Comparison of ENCODE assay signal across 8 cellular contexts in the genomic region with DNA sequence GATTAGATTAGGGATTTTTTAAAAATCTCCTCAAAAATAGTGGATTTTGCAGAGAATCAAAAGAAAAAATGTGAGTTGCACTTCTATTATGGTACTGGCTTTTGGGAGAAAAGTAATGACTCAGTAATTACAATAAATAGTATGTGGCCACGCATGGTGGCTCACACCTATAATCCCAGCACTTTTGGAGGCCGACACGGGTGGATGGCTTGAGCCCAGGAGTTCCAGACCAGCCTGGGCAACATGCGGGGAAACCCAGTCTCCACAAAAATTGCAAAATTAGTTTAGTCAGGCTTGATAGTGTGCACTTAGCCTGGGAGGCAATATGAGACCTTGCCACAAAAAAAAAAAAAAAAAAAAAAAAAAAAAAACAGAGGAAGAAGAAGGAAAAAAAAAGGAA.
"Had no signal": no experiment of that assay in that cellular context is flagged by ENCODE, and none has a peak within 500 bp of the region (broad histone marks: within the 10 kb centered on the region; RNA-seq: fewer than 3 reads in every experiment).

No MANE protein-coding gene starts in this region.

- H3K27ac Mint-ChIP-seq: HFFc6, IgD-negative memory B cell had no signal

- H3K27ac ChIP-seq: GM23248, HL-60 had no signal

- H3K9me3 ChIP-seq: HAP-1 had no signal

- H3K4me1 ChIP-seq: HAP-1 had no signal

- DNase-seq: GM23248, GOT3, H7, HFFc6 had no signal

- H3K4me3 Mint-ChIP-seq: HFFc6, IgD-negative memory B cell had no signal

- H3K4me1 Mint-ChIP-seq: IgD-negative memory B cell had no signal

- H3K36me3 ChIP-seq: HAP-1 had no signal

- H3K4me3 ChIP-seq: GM23248, HAP-1, K562 had no signal

- H3K36me3 Mint-ChIP-seq: IgD-negative memory B cell had no signal

- H3K27me3 Mint-ChIP-seq: IgD-negative memory B cell had no signal
